In genomic region chr6:157586088-157586414, GRCh38 we compare ENCODE assay signal across 19 cellular contexts.
DNase-seq lines count a peak whose midpoint lies in the region; ATAC-seq, FAIRE-seq and TF ChIP-seq lines count a peak whose summit lies in the region.
"Had no signal": no experiment of that assay in that cellular context is flagged by ENCODE, and none has a peak within 500 bp of the region (broad histone marks: within the 10 kb centered on the region; RNA-seq: fewer than 3 reads in every experiment).

No MANE protein-coding gene starts in this region.

- H3K27ac ChIP-seq in right atrium auricular region = no peak overlapping the region
- H3K27ac ChIP-seq: BLaER1 treated with 17β-estradiol and CSF1 and Interleukin-3, amounts not matched to agents 10 nM and 100 nM; SJSA1 had no signal

- H3K4me3 Mint-ChIP-seq in effector memory CD8-positive, alpha-beta T cell = no peak overlapping the region
- H3K4me3 Mint-ChIP-seq in nephron progenitor cell (no peak overlapping the region), type B pancreatic cell (no peak overlapping the region), WTC11 (no peak overlapping the region)
- H3K4me3 Mint-ChIP-seq: CD8-positive, alpha-beta memory T cell; H9 had no signal

- H3K27me3 ChIP-seq in right atrium auricular region = no peaks in the 10 kb centered on the region
- H3K27me3 ChIP-seq: BLaER1 treated with 17β-estradiol and CSF1 and Interleukin-3, amounts not matched to agents 10 nM and 100 nM; MG63; SJSA1 had no signal

- H3K27me3 Mint-ChIP-seq in effector memory CD8-positive, alpha-beta T cell = no peaks in the 10 kb centered on the region
- peaks cover 3% of the 10 kb centered on the region for H3K27me3 Mint-ChIP-seq in nephron progenitor cell (ENCODE audit: low read depth, poor library complexity)
- no peaks in the 10 kb centered on the region for H3K27me3 Mint-ChIP-seq in type B pancreatic cell
- H3K27me3 Mint-ChIP-seq in WTC11 (ENCODE audit: low read depth) = no peaks in the 10 kb centered on the region
- H3K27me3 Mint-ChIP-seq: CD8-positive, alpha-beta memory T cell had no signal

- POLR2A ChIA-PET in WTC11 (lab: Charles Lee) = no interaction called here

- ATAC-seq in Right ventricle myocardium superior (ENCODE audit: poor library complexity) (no peak), WTC11 (no peak)
- ATAC-seq in effector memory CD8-positive, alpha-beta T cell (replicated peaks) = no peak

- no peaks in the 10 kb centered on the region for H3K9me3 ChIP-seq in right atrium auricular region

- no peak overlapping the region for H3K4me3 ChIP-seq in right atrium auricular region
- H3K4me3 ChIP-seq: BLaER1 treated with 17β-estradiol and CSF1 and Interleukin-3, amounts not matched to agents 10 nM and 100 nM; MG63; SJSA1 had no signal

- no peaks in the 10 kb centered on the region for H3K4me1 ChIP-seq in right atrium auricular region
- H3K4me1 ChIP-seq: BLaER1 treated with 17β-estradiol and CSF1 and Interleukin-3, amounts not matched to agents 10 nM and 100 nM; SJSA1 had no signal

- TF ChIP-seq CTCF in right atrium auricular region (IDR thresholded peaks at IDR 0.05) (no peak), nephron progenitor cell (IDR thresholded peaks at IDR 0.05) (no peak), type B pancreatic cell (conservative IDR thresholded peaks at IDR 0.05) (no peak), WTC11 (IDR thresholded peaks at IDR 0.05) (no peak)

- FAIRE-seq in RCC 7860 (lab: Jason Lieb, UNC) = no peak
- FAIRE-seq: A204.1 had no signal

- peak; percentile 43 for DNase-seq in right atrium auricular region (ENCODE audit: low spot score)
- DNase-seq in Right ventricle myocardium superior = no peak
- DNase-seq in effector memory CD8-positive, alpha-beta T cell = no peak
- DNase-seq in nephron progenitor cell = no peak
- DNase-seq in type B pancreatic cell (ENCODE audit: extremely low spot score, unreplicated experiment) = no peak
- DNase-seq in RCC 7860 (ENCODE audit: low spot score) = no peak
- DNase-seq in NCI-H187 treated with DMSO at 0.1 percent for 48 hours (lab: John Stamatoyannopoulos, UW) = no peak
- DNase-seq in WTC11 (ENCODE audit: low spot score) = no peak
- DNase-seq: DMS 273 treated with DMSO at 0.1 percent for 48 hours, H9, IMR-90, MG63, NCI-H1105 treated with DMSO at 0.1 percent for 48 hours, NCI-H1694 treated with DMSO at 0.1 percent for 48 hours, NCI-H345 had no signal

- H3K36me3 Mint-ChIP-seq in effector memory CD8-positive, alpha-beta T cell (ENCODE audit: insufficient read depth) = no peaks in the 10 kb centered on the region
- H3K36me3 Mint-ChIP-seq in nephron progenitor cell (ENCODE audit: low read depth) (peaks cover 7% of the 10 kb centered on the region), type B pancreatic cell (peaks cover 7% of the 10 kb centered on the region), WTC11 (peaks cover 38% of the 10 kb centered on the region)

- H3K9me3 Mint-ChIP-seq in effector memory CD8-positive, alpha-beta T cell = peaks cover 4 to 17% of the 10 kb centered on the region in 2 donors
- H3K9me3 Mint-ChIP-seq in nephron progenitor cell = peaks cover 39% of the 10 kb centered on the region
- H3K9me3 Mint-ChIP-seq in type B pancreatic cell = no peaks in the 10 kb centered on the region
- peaks cover 48% of the 10 kb centered on the region for H3K9me3 Mint-ChIP-seq in WTC11

- no peaks in the 10 kb centered on the region for H3K36me3 ChIP-seq in right atrium auricular region
- H3K36me3 ChIP-seq: MG63, SJSA1 had no signal

- intact Hi-C loops in Right ventricle myocardium superior (cut with DNase I) = no loop called here

- peaks cover 0 to 5% of the 10 kb centered on the region in 2 donors for H3K4me1 Mint-ChIP-seq in effector memory CD8-positive, alpha-beta T cell (ENCODE audit: low read depth in 2 of 2)
- H3K4me1 Mint-ChIP-seq in nephron progenitor cell (no peaks in the 10 kb centered on the region), type B pancreatic cell (ENCODE audit: unreplicated experiment) (peaks cover 4% of the 10 kb centered on the region), WTC11 (0 out of 2 replicates have a peak, but pooled peaks cover 3% of the 10 kb centered on the region)

- H3K27ac Mint-ChIP-seq in effector memory CD8-positive, alpha-beta T cell = peak overlapping the region; percentile 26 to 81
- H3K27ac Mint-ChIP-seq in nephron progenitor cell (peak overlapping the region; percentile 37), type B pancreatic cell (peak overlapping the region; percentile 66), WTC11 (no peak overlapping the region)
- H3K27ac Mint-ChIP-seq: H9 had no signal

- CTCF ChIA-PET in WTC11 (lab: Charles Lee) = no interaction called here

TF ChIP-seq in WTC11, 78 proteins besides CTCF, POLR2A, EP300 and RAD21:
- no peak for TF ChIP-seq E2F5 (CRISPR knock-in tag; IDR thresholded peaks at IDR 0.05)
- TF ChIP-seq ZNF121 (CRISPR knock-in tag; IDR thresholded peaks at IDR 0.05) = no peak
- TF ChIP-seq ZNF532 (CRISPR knock-in tag; IDR thresholded peaks at IDR 0.05; ENCODE audit: borderline replicate concordance) = no peak
- TF ChIP-seq OVOL2 (CRISPR knock-in tag; IDR thresholded peaks at IDR 0.05; ENCODE audit: borderline replicate concordance) = no peak
- TF ChIP-seq SMAD4 (CRISPR knock-in tag; IDR thresholded peaks at IDR 0.05) = no peak
- TF ChIP-seq JUN (CRISPR knock-in tag; IDR thresholded peaks at IDR 0.05) = no peak
- no peak for TF ChIP-seq ZNF416 (CRISPR knock-in tag; IDR thresholded peaks at IDR 0.05)
- TF ChIP-seq, protein P1, sequence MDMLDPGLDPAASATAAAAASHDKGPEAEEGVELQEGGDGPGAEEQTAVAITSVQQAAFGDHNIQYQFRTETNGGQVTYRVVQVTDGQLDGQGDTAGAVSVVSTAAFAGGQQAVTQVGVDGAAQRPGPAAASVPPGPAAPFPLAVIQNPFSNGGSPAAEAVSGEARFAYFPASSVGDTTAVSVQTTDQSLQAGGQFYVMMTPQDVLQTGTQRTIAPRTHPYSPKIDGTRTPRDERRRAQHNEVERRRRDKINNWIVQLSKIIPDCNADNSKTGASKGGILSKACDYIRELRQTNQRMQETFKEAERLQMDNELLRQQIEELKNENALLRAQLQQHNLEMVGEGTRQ (CRISPR knock-in tag; IDR thresholded peaks at IDR 0.05) = no peak
- TF ChIP-seq ZNF263 (CRISPR knock-in tag; IDR thresholded peaks at IDR 0.05; ENCODE audit: low read depth) = no peak
- no peak for TF ChIP-seq GABPB1 (CRISPR knock-in tag; IDR thresholded peaks at IDR 0.05)
- no peak for TF ChIP-seq IRF2 (CRISPR knock-in tag; IDR thresholded peaks at IDR 0.05; ENCODE audit: borderline replicate concordance, low read depth)
- TF ChIP-seq E2F4 (CRISPR knock-in tag; IDR thresholded peaks at IDR 0.05; ENCODE audit: borderline replicate concordance, low read depth) = no peak
